20 cellular contexts compared by ENCODE assay signal in genomic region chr2:170086117-170086688, GRCh38.
DNase-seq lines count a peak whose midpoint lies in the region; ATAC-seq, FAIRE-seq and TF ChIP-seq lines count a peak whose summit lies in the region.
"Had no signal": no experiment of that assay in that cellular context is flagged by ENCODE, and none has a peak within 500 bp of the region (broad histone marks: within the 10 kb centered on the region; RNA-seq: fewer than 3 reads in every experiment).

No MANE protein-coding gene starts in this region.

- WGBS in heart left ventricle, 4 donors: 47 to 56% (median 53%) methylated on average over 5 of the region's 5 CpGs
- WGBS in K562 (ENCODE audit: insufficient coverage, low coverage, missing lambda C conversion rate): 76% methylated on average over 5 of the region's 5 CpGs

- CTCF ChIA-PET in K562 (lab: Yijun Ruan, JAX; ENCODE audit: low intra/inter-chr PET ratio): interaction anchor here (0.6 kb wide), 1 partner anchor 11 kb away, joined by 4 read pairs; no protein-coding TSS in a partner anchor

- no peak overlapping the region for H3K27ac Mint-ChIP-seq in neural progenitor cell
- H3K27ac Mint-ChIP-seq: IgD-negative memory B cell had no signal

- H3K27me3 ChIP-seq in heart left ventricle: no peaks in the 10 kb centered on the region
- no peaks in the 10 kb centered on the region for H3K27me3 ChIP-seq in K562 (ENCODE audit: control insufficient read depth in 2 of 2, insufficient read depth in 2 of 2, low read length in 2 of 2)
- no peaks in the 10 kb centered on the region for H3K27me3 ChIP-seq in neural progenitor cell
- H3K27me3 ChIP-seq: SJCRH30 had no signal

- H3K9me3 Mint-ChIP-seq in neural progenitor cell: no peaks in the 10 kb centered on the region

- H3K9me1 ChIP-seq in K562 (ENCODE audit: control insufficient read depth, insufficient read depth, low read length): no peaks in the 10 kb centered on the region

- intact Hi-C loops in heart left ventricle (cut with DNase I) (no loop called here), cardiac septum (cut with DNase I) (no loop called here), K562 (cut with micrococcal nuclease) (no loop called here)

- no peak for TF ChIP-seq EP300 in K562 (IDR thresholded peaks at IDR 0.05; ENCODE audit: low read length)

- POLR2A ChIA-PET in K562 (lab: Yijun Ruan, JAX): no interaction called here

- H3K4me1 ChIP-seq in heart left ventricle: peaks cover 0 to 34% (median 8%) of the 10 kb centered on the region in 12 donors
- peaks cover 0 to 23% of the 10 kb centered on the region in 2 experiments; a peak in 3 of 5 replicates for H3K4me1 ChIP-seq in K562 (replicated peaks in 1 of 2; ENCODE audit: control insufficient read depth in 2 of 2, insufficient read depth in 2 of 2, low read length in 2 of 2)
- H3K4me1 ChIP-seq in neural progenitor cell: peaks cover 13% of the 10 kb centered on the region
- H3K4me1 ChIP-seq: SJCRH30 had no signal

- H3F3A ChIP-seq in neural progenitor cell (ENCODE audit: low read depth): no peaks in the 10 kb centered on the region

- H3K4me2 ChIP-seq in K562 (ENCODE audit: insufficient read depth, low read length) (no peak overlapping the region), neural progenitor cell (no peak overlapping the region)

- in situ Hi-C loops in K562 (cut with MboI): no loop called here

- H4K20me1 ChIP-seq in K562 (replicated peaks; ENCODE audit: control insufficient read depth, insufficient read depth, low read length) (no peaks in the 10 kb centered on the region), neural progenitor cell (ENCODE audit: low read depth) (no peaks in the 10 kb centered on the region)

- H3K9me3 ChIP-seq in heart left ventricle (no peaks in the 10 kb centered on the region), K562 (replicated peaks; ENCODE audit: control insufficient read depth, insufficient read depth, low read depth, low read length) (no peaks in the 10 kb centered on the region), iPS-18c (ENCODE audit: control insufficient read depth, insufficient read depth, low read length) (no peaks in the 10 kb centered on the region), neural progenitor cell (ENCODE audit: low read depth) (peaks cover 2% of the 10 kb centered on the region)
- H3K9me3 ChIP-seq: SJCRH30 had no signal

- H3K27me3 Mint-ChIP-seq in neural progenitor cell (ENCODE audit: insufficient read depth, low read depth): no peaks in the 10 kb centered on the region
- H3K27me3 Mint-ChIP-seq: IgD-negative memory B cell had no signal

- no peak overlapping the region for H3K4me3 ChIP-seq in heart left ventricle
- H3K4me3 ChIP-seq in K562: no peak overlapping the region
- peak overlapping the region; percentile 4; the same call in 1 of the 2 replicates for H3K4me3 ChIP-seq in iPS-18c (ENCODE audit: insufficient read depth, low read depth, low read length)
- no peak overlapping the region for H3K4me3 ChIP-seq in neural progenitor cell
- H3K4me3 ChIP-seq: SJCRH30 had no signal

- TF ChIP-seq CTCF in heart left ventricle (IDR thresholded peaks at IDR 0.05) (no peak), K562 (IDR thresholded peaks at IDR 0.05 in 2 of 3, conservative IDR thresholded peaks at IDR 0.05 in 1 of 3; ENCODE audit: insufficient read depth in 2 of 3, low read depth in 1 of 3, low read length in 3 of 3) (no peak), neural progenitor cell (IDR thresholded peaks at IDR 0.05) (no peak)

- peak in 3 of 4 donors; percentile 28 to 43 (median 40) for ATAC-seq in heart left ventricle
- no peak for ATAC-seq in K562
- no peak for ATAC-seq in HG03460 (IDR thresholded peaks at IDR 0.05; ENCODE audit: unreplicated experiment)
- ATAC-seq: Panc1 had no signal

- no peaks in the 10 kb centered on the region for H3K79me2 ChIP-seq in K562 (ENCODE audit: control insufficient read depth, insufficient read depth, low read length)
- H3K79me2 ChIP-seq in neural progenitor cell (ENCODE audit: low read depth): no peaks in the 10 kb centered on the region

- H2AFZ ChIP-seq in K562 (ENCODE audit: low read depth, low read length): no peak overlapping the region
- no peak overlapping the region for H2AFZ ChIP-seq in neural progenitor cell (replicated peaks)

- BruUV-seq in K562 (replicated peaks; lab: Mats Ljungman, UMichigan): no TSS peak

- H3K9ac ChIP-seq in K562 (ENCODE audit: insufficient read depth in 1 of 2, low read depth in 2 of 2, low read length in 2 of 2) (no peak overlapping the region), neural progenitor cell (no peak overlapping the region)

- no peak for TF ChIP-seq RAD21 in K562 (CRISPR knock-in tag; conservative IDR thresholded peaks at IDR 0.05 in 1 of 2, IDR thresholded peaks at IDR 0.05 in 1 of 2)

- H3K27ac ChIP-seq in heart left ventricle (no peak overlapping the region), K562 (ENCODE audit: extremely low read depth, low read depth, low read length) (no peak overlapping the region), neural progenitor cell (no peak overlapping the region)
- H3K27ac ChIP-seq: SJCRH30 had no signal

- DNase-seq in heart left ventricle (no peak), cardiac septum (ENCODE audit: low spot score) (no peak), K562 (ENCODE audit: extremely low read depth in 1 of 4, low spot score in 3 of 4) (no peak), cerebellum (ENCODE audit: low spot score) (no peak), neural progenitor cell (ENCODE audit: low spot score) (no peak)
- DNase-seq: C1 segment of cervical spinal cord, Karpas-422, MV-4-11, NCI-H1105 treated with DMSO at 0.1 percent for 48 hours, NCI-H2029 treated with DMSO at 0.1 percent for 48 hours, NCI-H226, NCI-H510A treated with DMSO at 0.1 percent for 48 hours, NCI-H82, SJCRH30 had no signal

- H3K36me3 Mint-ChIP-seq in neural progenitor cell: peaks cover 3% of the 10 kb centered on the region

- H3K36me3 ChIP-seq in heart left ventricle (peaks cover 0 to 32% (median 18%) of the 10 kb centered on the region in 9 donors), K562 (ENCODE audit: control insufficient read depth, insufficient read depth, low read length) (peaks cover 19% of the 10 kb centered on the region; the same call in 2 of the 3 replicates), neural progenitor cell (no peaks in the 10 kb centered on the region)

- no peak for FAIRE-seq in K562 (lab: Jason Lieb, UNC)
- FAIRE-seq: G401.6, GM18507 had no signal

- no peaks in the 10 kb centered on the region for H3K4me1 Mint-ChIP-seq in neural progenitor cell
- H3K4me1 Mint-ChIP-seq: IgD-negative memory B cell had no signal

- no peak for TF ChIP-seq POLR2A in heart left ventricle (IDR thresholded peaks at IDR 0.05)
- no peak for TF ChIP-seq POLR2A in K562 (conservative IDR thresholded peaks at IDR 0.05)

- H3K4me3 Mint-ChIP-seq in neural progenitor cell: no peak overlapping the region
- H3K4me3 Mint-ChIP-seq: IgD-negative memory B cell had no signal

TF ChIP-seq in K562, 482 proteins besides CTCF, POLR2A, EP300 and RAD21:
- TF ChIP-seq KDM2B (CRISPR knock-in tag; IDR thresholded peaks at IDR 0.05) (no peak), SIX5 (IDR thresholded peaks at IDR 0.05; ENCODE audit: borderline replicate concordance in 1 of 2, insufficient read depth in 1 of 2, low read depth in 1 of 2, low read length in 2 of 2) (no peak), ZNF766 (CRISPR knock-in tag; conservative IDR thresholded peaks at IDR 0.05) (0 out of 2 replicates have a peak, but pooled peaks have one; percentile 23), NFATC3 (IDR thresholded peaks at IDR 0.05) (no peak), POLR2AphosphoS5 (IDR thresholded peaks at IDR 0.05; ENCODE audit: control insufficient read depth, insufficient read depth, low read depth, low read length) (0 out of 2 replicates have a peak, but pooled peaks have one; percentile 18), NR3C1 (CRISPR knock-in tag; IDR thresholded peaks at IDR 0.05) (no peak), POLR2H (tag; IDR thresholded peaks at IDR 0.05; ENCODE audit: low read depth) (no peak), NFYB (IDR thresholded peaks at IDR 0.05; ENCODE audit: extremely low read depth, insufficient read length) (no peak), FOXK2 (conservative IDR thresholded peaks at IDR 0.05 in 1 of 2, IDR thresholded peaks at IDR 0.05 in 1 of 2; ENCODE audit: low read depth in 2 of 2) (no peak), REST (CRISPR knock-in tag; IDR thresholded peaks at IDR 0.05; ENCODE audit: low read depth) (no peak)

Comparison
In these comparisons a context has a peak if more than half of its experiments do, and no peak if none do; other contexts are left out.
1. ATAC-seq: peak in heart left ventricle (3 of 4); none in K562 (single experiment) and HG03460 (single experiment).